ENCODE assay signal across 1 cellular context in genomic region chr5:136620016-136620419, GRCh38.
A peak's percentile ranks its signal among the peaks of the same experiment; 100 is the strongest.
TF ChIP-seq lines count a peak whose summit lies in the region.

No MANE protein-coding gene starts in this region.

TF ChIP-seq in K562, 482 proteins besides CTCF, POLR2A, EP300 and RAD21 (continued from another document and continues in another):
- TF ChIP-seq RBM15 (IDR thresholded peaks at IDR 0.05; ENCODE audit: insufficient read depth, low read length) (no peak), MYC (IDR thresholded peaks at IDR 0.05; ENCODE audit: low read depth, low read length) (0 out of 2 replicates have a peak, but pooled peaks have one; percentile 19), MYC (CRISPR knock-in tag; IDR thresholded peaks at IDR 0.05; ENCODE audit: borderline replicate concordance, low read depth) (no peak), ARID3A (IDR thresholded peaks at IDR 0.05; ENCODE audit: borderline replicate concordance, low read depth, low read length) (no peak), EZH2 (IDR thresholded peaks at IDR 0.05; ENCODE audit: borderline replicate concordance, low read depth, low read length) (no peak), TEAD4 (IDR thresholded peaks at IDR 0.05; ENCODE audit: low read length) (peak; percentile 69; the same call in 1 of the 2 replicates), TEAD4 (CRISPR knock-in tag; IDR thresholded peaks at IDR 0.05; ENCODE audit: borderline replicate concordance) (no peak), ARID2 (IDR thresholded peaks at IDR 0.05) (no peak), ZC3H4 (CRISPR knock-in tag; IDR thresholded peaks at IDR 0.05; ENCODE audit: borderline replicate concordance) (no peak), HMGXB4 (CRISPR knock-in tag; IDR thresholded peaks at IDR 0.05) (no peak), SPI1 (IDR thresholded peaks at IDR 0.05; ENCODE audit: borderline replicate concordance, low read depth, low read length) (peak; percentile 51; the same call in 1 of the 2 replicates), FOXJ2 (tag; IDR thresholded peaks at IDR 0.05) (peak; percentile 59), ZBTB26 (CRISPR knock-in tag; IDR thresholded peaks at IDR 0.05) (no peak), GABPB1 (CRISPR knock-in tag; IDR thresholded peaks at IDR 0.05) (no peak), MEIS2 (IDR thresholded peaks at IDR 0.05; ENCODE audit: partially characterized antibody) (peak; percentile 59), ATF2 (CRISPR knock-in tag; IDR thresholded peaks at IDR 0.05) (no peak), ZEB2 (IDR thresholded peaks at IDR 0.05) (peak; percentile 79; the same call in 1 of the 2 replicates), STAT5B (CRISPR knock-in tag; IDR thresholded peaks at IDR 0.05) (no peak), BHLHE40 (IDR thresholded peaks at IDR 0.05; ENCODE audit: low read length) (no peak), YY1 (IDR thresholded peaks at IDR 0.05; ENCODE audit: borderline replicate concordance in 1 of 3, control insufficient read depth in 1 of 3, extremely low read depth in 1 of 3, insufficient read depth in 3 of 3, insufficient read length in 1 of 3, insufficient replicate concordance in 2 of 3, low read depth in 1 of 3, low read length in 2 of 3) (no peak), ZNF224 (CRISPR knock-in tag; IDR thresholded peaks at IDR 0.05) (no peak), U2AF2 (optimal IDR thresholded peaks at IDR 0.05; ENCODE audit: low read depth, low read length) (no peak), HSF4 (CRISPR knock-in tag; IDR thresholded peaks at IDR 0.05; ENCODE audit: borderline replicate concordance) (no peak), SP1 (CRISPR knock-in tag; IDR thresholded peaks at IDR 0.05) (no peak), ZNF274 (IDR thresholded peaks at IDR 0.05; ENCODE audit: borderline replicate concordance, low read depth, low read length) (no peak), RBBP5 (IDR thresholded peaks at IDR 0.05; ENCODE audit: borderline replicate concordance, insufficient read depth, low read length, poor library complexity, severe bottlenecking) (no peak), HOXB6 (CRISPR knock-in tag; IDR thresholded peaks at IDR 0.05; ENCODE audit: borderline replicate concordance) (no peak), SMARCA5 (IDR thresholded peaks at IDR 0.05) (no peak), SUPT5H (IDR thresholded peaks at IDR 0.05) (no peak), DACH1 (IDR thresholded peaks at IDR 0.05; ENCODE audit: partially characterized antibody) (peak; percentile 77), EHMT2 (IDR thresholded peaks at IDR 0.05) (peak; percentile 37; the same call in 1 of the 2 replicates), ZNF449 (CRISPR knock-in tag; IDR thresholded peaks at IDR 0.05) (no peak), THAP12 (CRISPR knock-in tag; IDR thresholded peaks at IDR 0.05) (no peak), CHAMP1 (IDR thresholded peaks at IDR 0.05) (no peak), HDAC8 (tag; IDR thresholded peaks at IDR 0.05) (no peak), ZNF583 (CRISPR knock-in tag; IDR thresholded peaks at IDR 0.05) (no peak), DPF2 (IDR thresholded peaks at IDR 0.05) (peak; percentile 86), ATF1 (CRISPR knock-in tag; IDR thresholded peaks at IDR 0.05) (no peak), ATF1 (tag; IDR thresholded peaks at IDR 0.05) (peak; percentile 58; the same call in 1 of the 2 replicates), ZSCAN29 (IDR thresholded peaks at IDR 0.05) (no peak), PHF20 (IDR thresholded peaks at IDR 0.05; ENCODE audit: partially characterized antibody) (no peak)
